In the genomic region with DNA sequence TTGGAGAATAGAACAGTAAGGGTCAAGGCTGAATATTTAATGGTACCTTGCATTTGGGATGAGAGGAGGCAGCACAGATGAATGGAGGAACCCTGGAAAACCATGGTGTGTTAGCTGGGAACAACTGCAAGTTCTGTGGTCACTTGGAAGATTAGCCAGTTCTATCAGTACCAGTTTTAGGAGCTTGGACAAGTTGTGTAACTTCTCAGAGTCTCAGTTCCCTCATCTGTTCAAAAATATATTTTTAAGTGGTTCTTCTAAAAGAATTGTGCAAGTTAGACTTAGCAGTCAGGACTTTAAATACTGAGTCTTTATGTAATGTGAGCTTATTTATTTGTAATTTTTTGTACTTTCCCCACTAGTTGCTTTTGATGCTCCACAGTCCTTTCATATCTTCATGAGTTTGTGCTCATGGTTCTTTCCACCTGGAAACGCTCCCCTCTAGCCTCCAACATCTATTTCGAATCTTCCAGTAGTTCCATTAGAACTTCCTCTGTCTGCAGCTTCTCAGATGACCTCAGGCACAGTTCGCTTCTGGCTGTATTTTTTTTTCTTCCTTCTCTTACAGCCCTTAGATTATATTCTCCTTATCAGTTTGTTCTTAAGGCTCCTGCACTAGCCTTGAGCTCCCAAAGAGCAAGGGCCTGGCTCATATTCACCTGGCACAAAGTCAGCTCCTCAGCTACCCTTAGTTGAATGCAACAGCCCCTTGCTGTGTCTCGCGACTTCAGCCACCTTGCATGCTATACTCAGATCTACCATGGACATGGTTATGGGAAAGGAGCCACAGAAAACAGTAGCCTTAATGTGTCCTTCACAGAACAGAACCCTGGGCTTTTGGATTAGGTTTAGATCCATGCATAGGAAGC, we compare ENCODE assay signal across 1 cellular context.
TF ChIP-seq lines count a peak whose summit lies in the region.

No MANE protein-coding gene starts in this region.

TF ChIP-seq in K562, 482 proteins besides CTCF, POLR2A, EP300 and RAD21:
- TF ChIP-seq, protein P1, sequence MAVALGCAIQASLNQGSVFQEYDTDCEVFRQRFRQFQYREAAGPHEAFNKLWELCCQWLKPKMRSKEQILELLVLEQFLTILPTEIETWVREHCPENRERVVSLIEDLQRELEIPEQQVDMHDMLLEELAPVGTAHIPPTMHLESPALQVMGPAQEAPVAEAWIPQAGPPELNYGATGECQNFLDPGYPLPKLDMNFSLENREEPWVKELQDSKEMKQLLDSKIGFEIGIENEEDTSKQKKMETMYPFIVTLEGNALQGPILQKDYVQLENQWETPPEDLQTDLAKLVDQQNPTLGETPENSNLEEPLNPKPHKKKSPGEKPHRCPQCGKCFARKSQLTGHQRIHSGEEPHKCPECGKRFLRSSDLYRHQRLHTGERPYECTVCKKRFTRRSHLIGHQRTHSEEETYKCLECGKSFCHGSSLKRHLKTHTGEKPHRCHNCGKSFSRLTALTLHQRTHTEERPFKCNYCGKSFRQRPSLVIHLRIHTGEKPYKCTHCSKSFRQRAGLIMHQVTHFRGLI (CRISPR knock-in tag; IDR thresholded peaks at IDR 0.05) = no peak
- TF ChIP-seq, protein P2, sequence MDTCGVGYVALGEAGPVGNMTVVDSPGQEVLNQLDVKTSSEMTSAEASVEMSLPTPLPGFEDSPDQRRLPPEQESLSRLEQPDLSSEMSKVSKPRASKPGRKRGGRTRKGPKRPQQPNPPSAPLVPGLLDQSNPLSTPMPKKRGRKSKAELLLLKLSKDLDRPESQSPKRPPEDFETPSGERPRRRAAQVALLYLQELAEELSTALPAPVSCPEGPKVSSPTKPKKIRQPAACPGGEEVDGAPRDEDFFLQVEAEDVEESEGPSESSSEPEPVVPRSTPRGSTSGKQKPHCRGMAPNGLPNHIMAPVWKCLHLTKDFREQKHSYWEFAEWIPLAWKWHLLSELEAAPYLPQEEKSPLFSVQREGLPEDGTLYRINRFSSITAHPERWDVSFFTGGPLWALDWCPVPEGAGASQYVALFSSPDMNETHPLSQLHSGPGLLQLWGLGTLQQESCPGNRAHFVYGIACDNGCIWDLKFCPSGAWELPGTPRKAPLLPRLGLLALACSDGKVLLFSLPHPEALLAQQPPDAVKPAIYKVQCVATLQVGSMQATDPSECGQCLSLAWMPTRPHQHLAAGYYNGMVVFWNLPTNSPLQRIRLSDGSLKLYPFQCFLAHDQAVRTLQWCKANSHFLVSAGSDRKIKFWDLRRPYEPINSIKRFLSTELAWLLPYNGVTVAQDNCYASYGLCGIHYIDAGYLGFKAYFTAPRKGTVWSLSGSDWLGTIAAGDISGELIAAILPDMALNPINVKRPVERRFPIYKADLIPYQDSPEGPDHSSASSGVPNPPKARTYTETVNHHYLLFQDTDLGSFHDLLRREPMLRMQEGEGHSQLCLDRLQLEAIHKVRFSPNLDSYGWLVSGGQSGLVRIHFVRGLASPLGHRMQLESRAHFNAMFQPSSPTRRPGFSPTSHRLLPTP (IDR thresholded peaks at IDR 0.05; ENCODE audit: borderline replicate concordance, extremely low read depth, insufficient read length) = no peak
- TF ChIP-seq FOXJ2 (tag; IDR thresholded peaks at IDR 0.05) = 0 out of 2 replicates have a peak, but pooled peaks have one; percentile 34
- TF ChIP-seq, protein P3, sequence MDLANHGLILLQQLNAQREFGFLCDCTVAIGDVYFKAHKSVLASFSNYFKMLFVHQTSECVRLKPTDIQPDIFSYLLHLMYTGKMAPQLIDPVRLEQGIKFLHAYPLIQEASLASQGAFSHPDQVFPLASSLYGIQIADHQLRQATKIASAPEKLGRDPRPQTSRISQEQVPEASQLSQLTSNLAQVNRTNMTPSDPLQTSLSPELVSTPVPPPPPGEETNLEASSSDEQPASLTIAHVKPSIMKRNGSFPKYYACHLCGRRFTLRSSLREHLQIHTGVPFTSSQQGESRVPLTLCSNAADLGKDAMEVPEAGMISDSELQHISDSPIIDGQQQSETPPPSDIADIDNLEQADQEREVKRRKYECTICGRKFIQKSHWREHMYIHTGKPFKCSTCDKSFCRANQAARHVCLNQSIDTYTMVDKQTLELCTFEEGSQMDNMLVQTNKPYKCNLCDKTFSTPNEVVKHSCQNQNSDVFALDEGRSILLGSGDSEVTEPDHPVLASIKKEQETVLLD (IDR thresholded peaks at IDR 0.05) = no peak
- TF ChIP-seq RBBP5 (IDR thresholded peaks at IDR 0.05; ENCODE audit: borderline replicate concordance, insufficient read depth, low read length, poor library complexity, severe bottlenecking) = peak; percentile 22
- peak; percentile 26; the same call in 1 of the 2 replicates for TF ChIP-seq SPI1 (IDR thresholded peaks at IDR 0.05; ENCODE audit: borderline replicate concordance, low read depth, low read length)
- peak; percentile 31; the same call in 1 of the 2 replicates for TF ChIP-seq CEBPB (tag; IDR thresholded peaks at IDR 0.05)
- 0 out of 2 replicates have a peak, but pooled peaks have one; percentile 6 for TF ChIP-seq KLF6 (CRISPR knock-in tag; IDR thresholded peaks at IDR 0.05; ENCODE audit: borderline replicate concordance)
- no peak for TF ChIP-seq PRMT5 (CRISPR knock-in tag; IDR thresholded peaks at IDR 0.05)
- 0 out of 2 replicates have a peak, but pooled peaks have one; percentile 19 for TF ChIP-seq SMAD4 (CRISPR knock-in tag; conservative IDR thresholded peaks at IDR 0.05)
- TF ChIP-seq, protein P4, sequence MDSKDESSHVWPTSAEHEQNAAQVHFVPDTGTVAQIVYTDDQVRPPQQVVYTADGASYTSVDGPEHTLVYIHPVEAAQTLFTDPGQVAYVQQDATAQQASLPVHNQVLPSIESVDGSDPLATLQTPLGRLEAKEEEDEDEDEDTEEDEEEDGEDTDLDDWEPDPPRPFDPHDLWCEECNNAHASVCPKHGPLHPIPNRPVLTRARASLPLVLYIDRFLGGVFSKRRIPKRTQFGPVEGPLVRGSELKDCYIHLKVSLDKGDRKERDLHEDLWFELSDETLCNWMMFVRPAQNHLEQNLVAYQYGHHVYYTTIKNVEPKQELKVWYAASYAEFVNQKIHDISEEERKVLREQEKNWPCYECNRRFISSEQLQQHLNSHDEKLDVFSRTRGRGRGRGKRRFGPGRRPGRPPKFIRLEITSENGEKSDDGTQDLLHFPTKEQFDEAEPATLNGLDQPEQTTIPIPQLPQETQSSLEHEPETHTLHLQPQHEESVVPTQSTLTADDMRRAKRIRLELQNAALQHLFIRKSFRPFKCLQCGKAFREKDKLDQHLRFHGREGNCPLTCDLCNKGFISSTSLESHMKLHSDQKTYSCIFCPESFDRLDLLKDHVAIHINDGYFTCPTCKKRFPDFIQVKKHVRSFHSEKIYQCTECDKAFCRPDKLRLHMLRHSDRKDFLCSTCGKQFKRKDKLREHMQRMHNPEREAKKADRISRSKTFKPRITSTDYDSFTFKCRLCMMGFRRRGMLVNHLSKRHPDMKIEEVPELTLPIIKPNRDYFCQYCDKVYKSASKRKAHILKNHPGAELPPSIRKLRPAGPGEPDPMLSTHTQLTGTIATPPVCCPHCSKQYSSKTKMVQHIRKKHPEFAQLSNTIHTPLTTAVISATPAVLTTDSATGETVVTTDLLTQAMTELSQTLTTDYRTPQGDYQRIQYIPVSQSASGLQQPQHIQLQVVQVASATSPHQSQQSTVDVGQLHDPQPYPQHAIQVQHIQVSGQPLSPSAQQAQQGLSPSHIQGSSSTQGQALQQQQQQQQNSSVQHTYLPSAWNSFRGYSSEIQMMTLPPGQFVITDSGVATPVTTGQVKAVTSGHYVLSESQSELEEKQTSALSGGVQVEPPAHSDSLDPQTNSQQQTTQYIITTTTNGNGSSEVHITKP (IDR thresholded peaks at IDR 0.05; ENCODE audit: partially characterized antibody) = peak; percentile 11
- TF ChIP-seq, protein P5, sequence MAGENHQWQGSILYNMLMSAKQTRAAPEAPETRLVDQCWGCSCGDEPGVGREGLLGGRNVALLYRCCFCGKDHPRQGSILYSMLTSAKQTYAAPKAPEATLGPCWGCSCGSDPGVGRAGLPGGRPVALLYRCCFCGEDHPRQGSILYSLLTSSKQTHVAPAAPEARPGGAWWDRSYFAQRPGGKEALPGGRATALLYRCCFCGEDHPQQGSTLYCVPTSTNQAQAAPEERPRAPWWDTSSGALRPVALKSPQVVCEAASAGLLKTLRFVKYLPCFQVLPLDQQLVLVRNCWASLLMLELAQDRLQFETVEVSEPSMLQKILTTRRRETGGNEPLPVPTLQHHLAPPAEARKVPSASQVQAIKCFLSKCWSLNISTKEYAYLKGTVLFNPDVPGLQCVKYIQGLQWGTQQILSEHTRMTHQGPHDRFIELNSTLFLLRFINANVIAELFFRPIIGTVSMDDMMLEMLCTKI (IDR thresholded peaks at IDR 0.05; ENCODE audit: partially characterized antibody) = no peak
- TF ChIP-seq ZFPM2 (CRISPR knock-in tag; IDR thresholded peaks at IDR 0.05) = no peak
- TF ChIP-seq ATF7 (IDR thresholded peaks at IDR 0.05) = peak; percentile 30; the same call in 1 of the 2 replicates
